ENCODE assay signal across 15 cellular contexts in the genomic region with DNA sequence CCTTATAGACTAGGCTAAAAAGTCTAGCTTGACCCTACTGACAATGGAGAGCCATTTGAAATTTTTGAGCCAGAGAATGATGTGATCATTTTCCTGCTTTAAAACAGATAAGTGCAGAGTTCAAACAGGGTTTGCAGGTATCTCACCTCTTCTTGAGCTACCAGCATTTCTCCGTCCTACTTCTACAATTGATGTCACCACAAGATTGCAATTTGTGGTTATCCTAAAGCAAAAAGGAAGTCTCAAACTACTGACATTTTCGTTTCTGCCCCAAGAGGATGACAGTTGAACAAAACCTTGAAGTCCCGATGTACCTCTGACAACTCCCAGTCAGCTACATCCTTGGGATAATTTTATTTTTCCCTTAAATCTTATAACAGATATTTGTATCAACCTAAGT.
DNase-seq lines count a peak whose midpoint lies in the region; ATAC-seq, FAIRE-seq and TF ChIP-seq lines count a peak whose summit lies in the region.
"Had no signal": no experiment of that assay in that cellular context is flagged by ENCODE, and none has a peak within 500 bp of the region (broad histone marks: within the 10 kb centered on the region; RNA-seq: fewer than 3 reads in every experiment).

No MANE protein-coding gene starts in this region.

- H3K9ac ChIP-seq in IMR-90 (ENCODE audit: low read depth, low read length) (no peak overlapping the region), trophoblast cell (ENCODE audit: low read length) (no peak overlapping the region)

- H4K12ac ChIP-seq in trophoblast cell (ENCODE audit: low read depth, low read length), result no peak overlapping the region

- H3K36me3 ChIP-seq in IMR-90 (ENCODE audit: control insufficient read depth, insufficient read depth, low read length), result no peaks in the 10 kb centered on the region
- no peaks in the 10 kb centered on the region for H3K36me3 ChIP-seq in small intestine (ENCODE audit: control insufficient read depth in 2 of 2, insufficient read depth in 2 of 2, low read length in 2 of 2)
- H3K36me3 ChIP-seq in trophoblast cell (ENCODE audit: control insufficient read depth in 1 of 2, insufficient read depth in 2 of 2, low read length in 2 of 2), result no peaks in the 10 kb centered on the region
- H3K36me3 ChIP-seq: adrenal gland, heart right ventricle, left lung had no signal

- POLR2A ChIA-PET in IMR-90 (lab: Charles Lee; ENCODE audit: unreplicated experiment), result no interaction called here
- POLR2A ChIA-PET in activated CD8-positive, alpha-beta T cell treated with anti-CD3 and anti-CD28 coated beads for 36 hours (lab: Charles Lee), result interaction anchor here (1.1 to 1.7 kb wide), 6 partner anchors 12 to 296 kb away, joined by 3 to 4 read pairs (median 4); no protein-coding TSS in a partner anchor

- H2AK5ac ChIP-seq in IMR-90 (ENCODE audit: low read depth, low read length) (no peak overlapping the region), trophoblast cell (ENCODE audit: low read length) (no peak overlapping the region)

- intact Hi-C loops in IMR-90 (cut with micrococcal nuclease), result loop anchor here (5.0 kb wide), 3 partner anchors 56 to 84 kb away; no protein-coding TSS in a partner anchor
- intact Hi-C loops in activated CD8-positive, alpha-beta T cell treated with anti-CD3 and anti-CD28 coated beads for 36 hours (cut with micrococcal nuclease), result loop anchor here (5.0 kb wide), 2 partner anchors 49 to 74 kb away; no protein-coding TSS in a partner anchor

- H4K8ac ChIP-seq in IMR-90 (ENCODE audit: low read depth in 2 of 2, low read length in 2 of 2) (no peak overlapping the region; a peak in 1 of 4 replicates), trophoblast cell (ENCODE audit: low read depth, low read length) (no peak overlapping the region)

- H3K23ac ChIP-seq in IMR-90 (ENCODE audit: low read depth, low read length) (no peak overlapping the region), trophoblast cell (ENCODE audit: low read length) (no peak overlapping the region)

- H2BK15ac ChIP-seq in IMR-90 (ENCODE audit: low read depth, low read length), result peak overlapping the region; percentile 22; the same call in 1 of the 3 replicates

- no peak overlapping the region for H3K56ac ChIP-seq in IMR-90 (ENCODE audit: extremely low read depth, insufficient read depth, low read length)

- in situ Hi-C loops in IMR-90 (cut with MboI; ENCODE audit: low sequenced_read_pairs), result no loop called here

- no peak for DNase-seq in IMR-90
- no peak for DNase-seq in activated CD8-positive, alpha-beta T cell treated with anti-CD3 and anti-CD28 coated beads for 36 hours
- peak; percentile 53 for DNase-seq in small intestine
- DNase-seq in NCI-H1105 treated with DMSO at 0.1 percent for 48 hours (lab: John Stamatoyannopoulos, UW), result no peak
- no peak for DNase-seq in omental fat pad (ENCODE audit: low spot score)
- no peak for DNase-seq in trophoblast cell
- no peak for DNase-seq in T1000 (lab: John Stamatoyannopoulos, UW)
- DNase-seq: adrenal gland, heart right ventricle, left lung, NCI-H1417 treated with DMSO at 0.1 percent for 48 hours had no signal

- H3K9me3 ChIP-seq in IMR-90 (ENCODE audit: control insufficient read depth, insufficient read depth, low read length) (peaks cover 3% of the 10 kb centered on the region), small intestine (ENCODE audit: control insufficient read depth, low read depth) (no peaks in the 10 kb centered on the region), trophoblast cell (ENCODE audit: insufficient read depth, low read depth, low read length) (no peaks in the 10 kb centered on the region)
- H3K9me3 ChIP-seq: adrenal gland, left lung had no signal

- TF ChIP-seq CTCF in IMR-90 (conservative IDR thresholded peaks at IDR 0.05; ENCODE audit: low read depth, low read length) (no peak), omental fat pad (IDR thresholded peaks at IDR 0.05) (no peak)
- no peak for TF ChIP-seq CTCF in activated CD8-positive, alpha-beta T cell treated with anti-CD3 and anti-CD28 coated beads for 36 hours (IDR thresholded peaks at IDR 0.05)

- H3K4me1 Mint-ChIP-seq in activated CD8-positive, alpha-beta T cell treated with anti-CD3 and anti-CD28 coated beads for 36 hours (ENCODE audit: low read depth), result peaks cover 51% of the 10 kb centered on the region

- peaks cover 1% of the 10 kb centered on the region for H3K9me3 Mint-ChIP-seq in activated CD8-positive, alpha-beta T cell treated with anti-CD3 and anti-CD28 coated beads for 36 hours

- H2BK5ac ChIP-seq in IMR-90 (ENCODE audit: low read depth, low read length, poor library complexity, severe bottlenecking), result peak overlapping the region; percentile 71
- no peak overlapping the region for H2BK5ac ChIP-seq in trophoblast cell (ENCODE audit: low read depth, low read length, poor library complexity)

- dilution Hi-C loops in IMR-90 (cut with HindIII; ENCODE audit: low sequenced_read_pairs, unreplicated experiment), result no loop called here

- H2AFZ ChIP-seq in IMR-90 (replicated peaks; ENCODE audit: low read length, poor library complexity) (no peak overlapping the region), trophoblast cell (ENCODE audit: insufficient read depth, low read length, poor library complexity) (no peak overlapping the region)

- no peak overlapping the region for H3K27ac Mint-ChIP-seq in activated CD8-positive, alpha-beta T cell treated with anti-CD3 and anti-CD28 coated beads for 36 hours

- FAIRE-seq in small intestine (lab: Jason Lieb, UNC), result no peak
- FAIRE-seq: H1 had no signal

- no peaks in the 10 kb centered on the region for H3K79me2 ChIP-seq in trophoblast cell (ENCODE audit: control insufficient read depth, insufficient read depth, low read length, poor library complexity)

- H2BK120ac ChIP-seq in IMR-90 (ENCODE audit: low read depth, low read length) (peak overlapping the region; percentile 55), trophoblast cell (ENCODE audit: insufficient read depth, low read length, poor library complexity) (no peak overlapping the region)

- CTCF ChIA-PET in IMR-90 (lab: Yijun Ruan, JAX), result interaction anchor here (0.8 kb wide), 1 partner anchor 9 kb away, joined by 3 read pairs; no protein-coding TSS in a partner anchor
- CTCF ChIA-PET in activated CD8-positive, alpha-beta T cell treated with anti-CD3 and anti-CD28 coated beads for 36 hours (lab: Charles Lee), result interaction anchor here (0.8 to 3.5 kb wide), 12 partner anchors 9 to 102 kb away, joined by 3 to 12 read pairs (median 4); no protein-coding TSS in a partner anchor

- no peak overlapping the region for H2AK9ac ChIP-seq in IMR-90 (replicated peaks; ENCODE audit: low read depth, low read length, poor library complexity)

- H3K36me3 Mint-ChIP-seq in activated CD8-positive, alpha-beta T cell treated with anti-CD3 and anti-CD28 coated beads for 36 hours (ENCODE audit: low read depth), result no peaks in the 10 kb centered on the region

- peak; percentile 36 for ATAC-seq in GM18867 (IDR thresholded peaks at IDR 0.05; ENCODE audit: unreplicated experiment)
- ATAC-seq in IMR-90 (ENCODE audit: low read depth), result no peak
- peak; percentile 24 for ATAC-seq in activated CD8-positive, alpha-beta T cell treated with anti-CD3 and anti-CD28 coated beads for 36 hours
- no peak for ATAC-seq in omental fat pad (ENCODE audit: low FRiP score)
- ATAC-seq: heart right ventricle had no signal

- H3K4ac ChIP-seq in IMR-90 (ENCODE audit: low read depth, low read length), result peak overlapping the region; percentile 47
- no peak overlapping the region for H3K4ac ChIP-seq in trophoblast cell (ENCODE audit: low read depth, low read length)

- peak overlapping the region; percentile 85; the same call in 1 of the 2 replicates for H3K27ac ChIP-seq in IMR-90 (ENCODE audit: insufficient read depth, low read length)
- no peak overlapping the region for H3K27ac ChIP-seq in small intestine (ENCODE audit: low read depth in 1 of 2, low read length in 1 of 2)
- H3K27ac ChIP-seq in trophoblast cell (ENCODE audit: low read depth, low read length), result no peak overlapping the region
- H3K27ac ChIP-seq: adrenal gland, coronary artery, heart right ventricle, left lung, RWPE1 had no signal

- H2BK12ac ChIP-seq in trophoblast cell (ENCODE audit: low read length), result no peak overlapping the region

- H3K27me3 ChIP-seq in IMR-90 (ENCODE audit: control insufficient read depth, insufficient read depth, low read length) (no peaks in the 10 kb centered on the region), small intestine (ENCODE audit: control insufficient read depth in 2 of 2, insufficient read depth in 2 of 2, low read length in 2 of 2) (no peaks in the 10 kb centered on the region), trophoblast cell (ENCODE audit: insufficient read depth, low read length) (no peaks in the 10 kb centered on the region)
- H3K27me3 ChIP-seq: adrenal gland had no signal

- no CpG with 5 or more reads among the region's 3 CpGs for WGBS in IMR-90 (ENCODE audit: extremely low coverage in 2 of 2, insufficient read length in 1 of 2), 2 experiments
- WGBS in small intestine, 3 donors, result 49 to 52% (median 50%) methylated on average over 3 of the region's 3 CpGs
- no CpG with 5 or more reads among the region's 3 CpGs for WGBS in trophoblast cell (ENCODE audit: extremely low coverage, insufficient coverage, insufficient read length)

- peak overlapping the region; percentile 40 for H3K4me2 ChIP-seq in IMR-90 (ENCODE audit: low read depth, low read length)
- H3K4me2 ChIP-seq in trophoblast cell (ENCODE audit: low read length), result no peak overlapping the region

- H3K79me1 ChIP-seq in IMR-90 (ENCODE audit: low read depth in 1 of 2, low read length in 2 of 2) (no peaks in the 10 kb centered on the region), trophoblast cell (ENCODE audit: low read length) (no peaks in the 10 kb centered on the region)

- H3K18ac ChIP-seq in IMR-90 (ENCODE audit: low read depth, low read length), result peak overlapping the region; percentile 78
- H3K18ac ChIP-seq in trophoblast cell (ENCODE audit: low read length), result no peak overlapping the region

- peaks cover 5% of the 10 kb centered on the region for H3K27me3 Mint-ChIP-seq in activated CD8-positive, alpha-beta T cell treated with anti-CD3 and anti-CD28 coated beads for 36 hours

- H3K14ac ChIP-seq in IMR-90 (replicated peaks; ENCODE audit: low read depth, low read length), result 0 out of 2 replicates have a peak overlapping the region, but pooled peaks have one; percentile 20
- H3K14ac ChIP-seq in trophoblast cell (ENCODE audit: low read length), result no peak overlapping the region

- TF ChIP-seq RAD21 in IMR-90 (IDR thresholded peaks at IDR 0.05; ENCODE audit: low read length), result no peak

- peaks cover 7% of the 10 kb centered on the region; the same call in 1 of the 2 replicates for H3K9me1 ChIP-seq in IMR-90 (ENCODE audit: insufficient read depth, low read length)

- H3K4me3 ChIP-seq in IMR-90 (ENCODE audit: insufficient read depth, low read depth, low read length) (no peak overlapping the region), small intestine (ENCODE audit: low read depth in 1 of 2, low read length in 2 of 2) (no peak overlapping the region), trophoblast cell (ENCODE audit: low read depth, low read length) (no peak overlapping the region)
- H3K4me3 ChIP-seq: adrenal gland, coronary artery, heart right ventricle, left lung had no signal

- no TSS peak for BruUV-seq in IMR-90 (replicated peaks; lab: Mats Ljungman, UMichigan)

- peaks cover 19% of the 10 kb centered on the region for H3K4me1 ChIP-seq in IMR-90 (ENCODE audit: control insufficient read depth, insufficient read depth, low read length)
- H3K4me1 ChIP-seq in small intestine (ENCODE audit: control insufficient read depth in 2 of 2, insufficient read depth in 1 of 2, low read depth in 1 of 2, low read length in 1 of 2), result no peaks in the 10 kb centered on the region
- no peaks in the 10 kb centered on the region for H3K4me1 ChIP-seq in trophoblast cell (ENCODE audit: control insufficient read depth in 1 of 2, insufficient read depth in 2 of 2, low read length in 2 of 2)
- H3K4me1 ChIP-seq: adrenal gland had no signal

- H4K91ac ChIP-seq in IMR-90 (ENCODE audit: insufficient read depth, low read depth, low read length) (peak overlapping the region; percentile 14; the same call in 1 of the 2 replicates), trophoblast cell (ENCODE audit: low read depth, low read length) (no peak overlapping the region)

- no peaks in the 10 kb centered on the region for H4K20me1 ChIP-seq in IMR-90 (ENCODE audit: insufficient read depth, low read length)

- H2BK20ac ChIP-seq in IMR-90 (ENCODE audit: low read depth, low read length), result peak overlapping the region; percentile 61

- H4K5ac ChIP-seq in IMR-90 (ENCODE audit: low read depth, low read length), result peak overlapping the region; percentile 64; the same call in 1 of the 2 replicates

- no peak overlapping the region for H3K4me3 Mint-ChIP-seq in activated CD8-positive, alpha-beta T cell treated with anti-CD3 and anti-CD28 coated beads for 36 hours

- no peak for TF ChIP-seq POLR2A in IMR-90 (IDR thresholded peaks at IDR 0.05; ENCODE audit: low read depth, low read length)

Comparison
In these comparisons a context has a peak if more than half of its experiments do, and no peak if none do; other contexts are left out.
1. ATAC-seq: peak in GM18867 (single experiment) and activated CD8-positive, alpha-beta T cell treated with anti-CD3 and anti-CD28 coated beads for 36 hours (single experiment); none in IMR-90 (single experiment) and omental fat pad (single experiment).